In the genomic region with DNA sequence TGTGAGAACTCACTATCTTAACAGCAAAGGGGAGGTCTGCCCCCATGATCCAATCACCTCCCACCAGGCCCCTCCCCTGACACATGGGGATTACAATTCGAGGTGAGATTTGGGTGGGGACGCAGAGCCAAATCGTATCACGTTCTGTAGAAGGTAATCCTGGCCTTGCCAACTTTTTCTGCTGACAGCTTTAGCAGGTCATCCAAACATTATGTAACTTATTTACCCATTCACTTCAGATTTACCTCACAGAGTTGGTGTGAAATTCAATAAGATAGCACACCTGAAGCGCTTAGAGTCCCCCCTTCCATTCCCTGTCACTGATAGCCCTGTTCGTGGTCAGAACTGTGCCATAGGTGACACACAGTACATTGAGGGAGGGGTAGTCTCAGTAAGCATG, we compare ENCODE assay signal across 27 cellular contexts.
"Had no signal": no experiment of that assay in that cellular context is flagged by ENCODE, and none has a peak within 500 bp of the region (broad histone marks: within the 10 kb centered on the region; RNA-seq: fewer than 3 reads in every experiment).

No MANE protein-coding gene starts in this region.

- H3K4me1 ChIP-seq: ascending aorta, body of pancreas had no signal

- H3K27me3 Mint-ChIP-seq: T-helper 17 cell had no signal

- H3K27me3 ChIP-seq: ascending aorta, body of pancreas, MG63 had no signal

- H3K4me2 ChIP-seq: KMS-11 had no signal

- H3K4me3 Mint-ChIP-seq: activated CD8-positive, alpha-beta T cell treated with anti-CD3 and anti-CD28 coated beads, Interleukin-2, amount 10 ng/mL, durations not matched to agents 7 days and 5 days; T-helper 17 cell; WTC11 had no signal

- H3K27ac Mint-ChIP-seq: activated CD8-positive, alpha-beta T cell treated with anti-CD3 and anti-CD28 coated beads, Interleukin-2, amount 10 ng/mL, durations not matched to agents 7 days and 5 days; T-helper 17 cell; WTC11 had no signal

- H3K4me3 ChIP-seq: ascending aorta, body of pancreas, MG63 had no signal

- ATAC-seq: activated CD8-positive, alpha-beta T cell treated with anti-CD3 and anti-CD28 coated beads, Interleukin-2, amount 10 ng/mL, durations not matched to agents 7 days and 5 days; body of pancreas; T-helper 17 cell; WTC11 had no signal

- DNase-seq: activated CD4-positive, alpha-beta T cell treated with anti-CD3 and anti-CD28 coated beads for 48 hours; activated CD4-positive, alpha-beta T cell treated with anti-CD3 and anti-CD28 coated beads, Interleukin-2, amount 50 U/mL, for 4 hours; activated CD4-positive, CD25-positive, alpha-beta regulatory T cell treated with anti-CD3 and anti-CD28 coated beads, Interleukin-2, amount 50 U/mL, for 72 hours; activated CD8-positive, alpha-beta memory T cell treated with anti-CD3 and anti-CD28 coated beads, Interleukin-2, amount 50 U/mL, for 48 hours; activated CD8-positive, alpha-beta T cell treated with anti-CD3 and anti-CD28 coated beads, Interleukin-2, amount 10 ng/mL, durations not matched to agents 7 days and 5 days; activated naive CD4-positive, alpha-beta T cell treated with anti-CD3 and anti-CD28 coated beads, Interleukin-2, amount 50 U/mL, for 16 hours; activated T-cell treated with anti-CD3 and anti-CD28 coated beads, Interleukin-2, amount 50 U/mL, for 1 hour; body of pancreas; central memory CD4-positive, alpha-beta T cell; MG63; MV-4-11; NCI-H1092 treated with DMSO at 0.1 percent for 48 hours; NCI-H1417 treated with DMSO at 0.1 percent for 48 hours; NCI-H1694; NCI-H2029; NCI-H2107; NCI-H510A treated with DMSO at 0.1 percent for 48 hours; NCI-H69; NK-92 treated with Interleukin-12 subunit alpha and Interleukin-12 subunit beta, amount 100 ng/mL, for 24 hours; SHP77; T-helper 17 cell; T-helper 9 cell had no signal

- H3K9me3 ChIP-seq: ascending aorta, body of pancreas, MG63 had no signal

- FAIRE-seq: bronchial epithelial cell, RCC 7860 had no signal

- H3K27ac ChIP-seq: ascending aorta, body of pancreas, KMS-11 had no signal

- H3K9ac ChIP-seq: KMS-11 had no signal
